In the genomic region with DNA sequence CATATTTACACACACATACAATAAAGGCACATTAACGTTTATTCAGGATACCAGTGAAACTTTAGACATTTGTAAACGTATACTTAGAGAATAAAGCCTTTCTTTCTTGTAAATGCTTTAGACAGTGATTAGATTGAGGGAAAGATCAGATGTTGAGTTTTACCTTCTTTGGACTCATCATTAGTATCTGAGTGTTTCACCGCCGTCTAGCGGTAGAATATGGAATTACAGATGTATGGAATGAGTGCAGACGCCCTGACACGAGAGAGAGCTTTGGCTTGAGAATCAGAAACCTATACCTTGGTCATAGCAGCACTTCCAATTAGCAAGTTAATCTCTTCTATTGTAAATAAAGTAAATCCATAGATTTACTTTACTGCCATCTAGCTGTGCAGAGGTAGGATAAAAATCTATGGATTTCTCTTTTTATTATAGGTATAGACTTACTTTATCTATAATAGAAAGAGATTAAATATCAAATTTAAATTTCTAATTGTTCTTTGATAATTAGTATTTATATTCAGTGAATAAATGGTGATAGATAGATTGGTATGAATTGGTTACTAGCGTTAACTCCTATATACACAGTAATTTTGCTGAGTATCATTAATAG, we compare ENCODE assay signal across 8 cellular contexts. TPM values are rescaled to one million over a fixed set of nuclear protein-coding genes. Genes with fewer than 3 reads are reported as not detected.
DNase-seq lines count a peak whose midpoint lies in the region; ATAC-seq and TF ChIP-seq lines count a peak whose summit lies in the region.

No MANE protein-coding gene starts in this region.

- no peak overlapping the region for H2AK5ac ChIP-seq in H9 (ENCODE audit: insufficient read length, low read length)

- H3K23me2 ChIP-seq in H9 (ENCODE audit: insufficient read length, low read depth, low read length, poor library complexity, severe bottlenecking) = no peaks in the 10 kb centered on the region

- H3K27ac ChIP-seq in H9 (ENCODE audit: insufficient read length, low read depth, low read length) = no peak overlapping the region

- no peak overlapping the region for H4K8ac ChIP-seq in H9 (replicated peaks; ENCODE audit: insufficient read length, low read depth, low read length)

- H2BK120ac ChIP-seq in H9 (ENCODE audit: low read depth, low read length, poor library complexity, severe bottlenecking) = no peak overlapping the region

- CTCF ChIA-PET in activated CD8-positive, alpha-beta T cell treated with anti-CD3 and anti-CD28 coated beads, Interleukin-2, amount 10 ng/mL, durations not matched to agents 7 days and 5 days (lab: Charles Lee) = interaction anchor here (0.6 to 2.7 kb wide), 28 partner anchors 10 to 299 kb away, joined by 3 to 68 read pairs (median 4); partner anchors contain the start of genes FLG and FLG2

- H3K9me3 Mint-ChIP-seq in H9 = peaks cover 47 to 54% of the 10 kb centered on the region in 2 experiments
- no peaks in the 10 kb centered on the region for H3K9me3 Mint-ChIP-seq in activated CD8-positive, alpha-beta T cell treated with anti-CD3 and anti-CD28 coated beads, Interleukin-2, amount 10 ng/mL, durations not matched to agents 7 days and 5 days (ENCODE audit: insufficient read depth)

- H3K4ac ChIP-seq in H9 (ENCODE audit: low read depth, low read length) = no peak overlapping the region

- no peak overlapping the region for H3K14ac ChIP-seq in H9 (ENCODE audit: insufficient read depth, low read length)

- H3T11ph ChIP-seq in H9 (ENCODE audit: low read length) = no peak overlapping the region

- no peak overlapping the region for H2AFZ ChIP-seq in H9 (ENCODE audit: low read length)

- no peak overlapping the region for H2BK5ac ChIP-seq in H9 (ENCODE audit: insufficient read length, low read length)

- no peak overlapping the region for H3K56ac ChIP-seq in H9 (ENCODE audit: insufficient read length, low read depth, low read length)

- no peak overlapping the region for H4K91ac ChIP-seq in H9 (ENCODE audit: insufficient read length, low read depth, low read length)

- no peaks in the 10 kb centered on the region for H3K79me1 ChIP-seq in H9 (ENCODE audit: insufficient read depth, low read depth, low read length, poor library complexity, severe bottlenecking)

- H3K4me3 Mint-ChIP-seq in H9 = no peak overlapping the region
- H3K4me3 Mint-ChIP-seq in activated CD8-positive, alpha-beta T cell treated with anti-CD3 and anti-CD28 coated beads, Interleukin-2, amount 10 ng/mL, durations not matched to agents 7 days and 5 days = no peak overlapping the region

- no peaks in the 10 kb centered on the region for H3K4me1 ChIP-seq in H9 (ENCODE audit: insufficient read depth, low read length)

- peaks cover 59% of the 10 kb centered on the region for H3K9me3 ChIP-seq in H9 (ENCODE audit: control insufficient read depth, low read depth, low read length)

- ATAC-seq in activated CD8-positive, alpha-beta T cell treated with anti-CD3 and anti-CD28 coated beads, Interleukin-2, amount 10 ng/mL, durations not matched to agents 7 days and 5 days = peak; percentile 60
- no peak for ATAC-seq in GM21526 (IDR thresholded peaks at IDR 0.05; ENCODE audit: low FRiP score, unreplicated experiment)
- no peak for ATAC-seq in GM19035 (IDR thresholded peaks at IDR 0.05; ENCODE audit: unreplicated experiment)

- no peak overlapping the region for H3K4me2 ChIP-seq in H9 (ENCODE audit: insufficient read depth, insufficient read length, low read length)

- peak; percentile 63 for TF ChIP-seq CTCF in H9 (conservative IDR thresholded peaks at IDR 0.05)
- TF ChIP-seq CTCF in foreskin fibroblast (IDR thresholded peaks at IDR 0.05; ENCODE audit: low read depth, low read length) = peak; percentile 88

- no peak overlapping the region for H2BK12ac ChIP-seq in H9 (ENCODE audit: insufficient read length, low read depth, low read length)

- H3K4me1 Mint-ChIP-seq in H9 = no peaks in the 10 kb centered on the region
- H3K4me1 Mint-ChIP-seq in activated CD8-positive, alpha-beta T cell treated with anti-CD3 and anti-CD28 coated beads, Interleukin-2, amount 10 ng/mL, durations not matched to agents 7 days and 5 days (ENCODE audit: low read depth) = no peaks in the 10 kb centered on the region

- no peak overlapping the region for H2BK20ac ChIP-seq in H9 (ENCODE audit: low read depth, low read length, poor library complexity, severe bottlenecking)

- no peak overlapping the region for H3K23ac ChIP-seq in H9 (ENCODE audit: insufficient read length, low read depth, low read length)

- no peak overlapping the region for H3K4me3 ChIP-seq in foreskin fibroblast (ENCODE audit: low read depth in 1 of 2, low read length in 2 of 2)

- no peak overlapping the region for H3K27ac Mint-ChIP-seq in H9
- H3K27ac Mint-ChIP-seq in activated CD8-positive, alpha-beta T cell treated with anti-CD3 and anti-CD28 coated beads, Interleukin-2, amount 10 ng/mL, durations not matched to agents 7 days and 5 days = no peak overlapping the region

- H3K36me3 Mint-ChIP-seq in H9 (ENCODE audit: insufficient read depth in 1 of 3, low read depth in 3 of 3) = peaks cover 0 to 3% (median 2%) of the 10 kb centered on the region in 3 experiments; a peak in 3 of 7 replicates
- H3K36me3 Mint-ChIP-seq in activated CD8-positive, alpha-beta T cell treated with anti-CD3 and anti-CD28 coated beads, Interleukin-2, amount 10 ng/mL, durations not matched to agents 7 days and 5 days (ENCODE audit: low read depth) = no peaks in the 10 kb centered on the region

- POLR2A ChIA-PET in activated CD8-positive, alpha-beta T cell treated with anti-CD3 and anti-CD28 coated beads, Interleukin-2, amount 10 ng/mL, durations not matched to agents 7 days and 5 days (lab: Charles Lee) = no interaction called here

- peak; percentile 41 for DNase-seq in DMS153 (lab: John Stamatoyannopoulos, UW)
- DNase-seq in H9 = no peak
- peak; percentile 82 for DNase-seq in NCI-H460 (ENCODE audit: extremely low read depth, low read depth)
- peak; percentile 69 for DNase-seq in activated CD8-positive, alpha-beta T cell treated with anti-CD3 and anti-CD28 coated beads, Interleukin-2, amount 10 ng/mL, durations not matched to agents 7 days and 5 days
- DNase-seq in foreskin fibroblast = peak; percentile 12 to 63
- peak; percentile 63 for DNase-seq in renal cortical epithelial cell (ENCODE audit: low read depth)

- no peaks in the 10 kb centered on the region for H3K79me2 ChIP-seq in H9 (ENCODE audit: insufficient read depth, low read length)

- no peak overlapping the region for H4K5ac ChIP-seq in H9 (ENCODE audit: insufficient read length, low read depth, low read length)

- H2BK15ac ChIP-seq in H9 (ENCODE audit: low read depth, low read length) = no peak overlapping the region

- no peak overlapping the region for H3K9ac ChIP-seq in H9 (ENCODE audit: extremely low read depth, insufficient read length, low read length)

- no peaks in the 10 kb centered on the region for H3K27me3 ChIP-seq in H9 (ENCODE audit: insufficient read depth, low read length)

- no peak overlapping the region for H3K18ac ChIP-seq in H9 (ENCODE audit: insufficient read length, low read depth, low read length)

- no peaks in the 10 kb centered on the region for H3K27me3 Mint-ChIP-seq in H9 (ENCODE audit: low read depth)
- peaks cover 22% of the 10 kb centered on the region for H3K27me3 Mint-ChIP-seq in activated CD8-positive, alpha-beta T cell treated with anti-CD3 and anti-CD28 coated beads, Interleukin-2, amount 10 ng/mL, durations not matched to agents 7 days and 5 days (ENCODE audit: low read depth)

- no peaks in the 10 kb centered on the region for H4K20me1 ChIP-seq in H9 (ENCODE audit: control insufficient read depth, insufficient read depth, insufficient read length)

- WGBS in H9 (ENCODE audit: extremely low coverage, insufficient read length, low lambda C conversion rate) = no CpG with 5 or more reads among the region's 8 CpGs

RNA-seq across cellular contexts. Expression of gene FLG2, which starts 12.6 kb away (rescaled TPM):
- not detected in 2 replicates for total RNA-seq in H9 (2021)
- total RNA-seq in NCI-H460 (2014; rRNA removed; shearing (Covaris generic)) = under 0.01 TPM in 1 of 2 replicates, not detected in the other
- polyA plus RNA-seq in NCI-H460 (2014; cell fraction: nucleus; rRNA removed) = not detected in 2 replicates
- total RNA-seq in activated CD8-positive, alpha-beta T cell treated with anti-CD3 and anti-CD28 coated beads, Interleukin-2, amount 10 ng/mL, durations not matched to agents 7 days and 5 days = not detected
- total RNA-seq in renal cortical epithelial cell = not detected in 2 replicates

RNA-seq across cellular contexts. Expression of gene FLG, which starts 22.2 kb away (rescaled TPM):
- total RNA-seq in H9 (2021) (not detected in 2 replicates), renal cortical epithelial cell (1.7 and 10.9 TPM in 2 replicates)
- not detected in 2 replicates for total RNA-seq in NCI-H460 (2014; rRNA removed; shearing (Covaris generic))
- polyA plus RNA-seq in NCI-H460 (2014; cell fraction: nucleus; rRNA removed) = not detected in 2 replicates
- total RNA-seq in activated CD8-positive, alpha-beta T cell treated with anti-CD3 and anti-CD28 coated beads, Interleukin-2, amount 10 ng/mL, durations not matched to agents 7 days and 5 days = not detected
